In the genomic region with DNA sequence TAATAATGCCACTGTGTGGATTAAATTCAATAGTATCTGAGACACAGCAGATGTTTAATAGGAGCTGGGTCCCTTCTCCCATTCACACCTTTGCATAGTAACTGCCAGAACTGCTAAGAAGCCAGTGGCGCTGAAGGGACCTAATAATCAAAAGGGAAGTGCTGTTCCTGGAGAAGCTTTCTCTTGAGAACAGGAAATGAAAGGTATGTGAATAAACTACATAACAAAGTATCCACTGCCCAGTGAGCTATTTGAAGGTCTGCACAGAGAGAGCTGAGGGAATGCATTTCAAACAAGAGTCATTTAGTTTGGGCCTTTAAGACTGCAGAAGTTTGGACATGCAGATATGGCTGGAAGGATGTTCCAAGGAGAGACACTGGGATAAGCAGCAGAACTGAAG, we compare ENCODE assay signal across 18 cellular contexts. TPM values are rescaled to one million over a fixed set of nuclear protein-coding genes. Genes with fewer than 3 reads are reported as not detected.
DNase-seq lines count a peak whose midpoint lies in the region; ATAC-seq, FAIRE-seq and TF ChIP-seq lines count a peak whose summit lies in the region.
"Had no signal": no experiment of that assay in that cellular context is flagged by ENCODE, and none has a peak within 500 bp of the region (broad histone marks: within the 10 kb centered on the region; RNA-seq: fewer than 3 reads in every experiment).

No MANE protein-coding gene starts in this region.

- no peaks in the 10 kb centered on the region for H3K27me3 Mint-ChIP-seq in activated T-cell treated with anti-CD3 and anti-CD28 coated beads, Interleukin-2, amount 50 U/mL, for 24 hours
- H3K27me3 Mint-ChIP-seq: B cell had no signal

- H3K4me3 Mint-ChIP-seq in activated T-cell treated with anti-CD3 and anti-CD28 coated beads, Interleukin-2, amount 50 U/mL, for 24 hours: no peak overlapping the region
- H3K4me3 Mint-ChIP-seq: B cell had no signal

- FAIRE-seq in K562 (lab: Jason Lieb, UNC): no peak
- FAIRE-seq: G401.6, RCC 7860 had no signal

- H3K36me3 ChIP-seq in K562 (ENCODE audit: control insufficient read depth, insufficient read depth, low read length) (peaks cover 44% of the 10 kb centered on the region), left ventricle myocardium inferior (peaks cover 11% of the 10 kb centered on the region)

- no peaks in the 10 kb centered on the region for H3K9me1 ChIP-seq in K562 (ENCODE audit: control insufficient read depth, insufficient read depth, low read length)

- H3K27me3 ChIP-seq in K562 (ENCODE audit: control insufficient read depth in 2 of 2, insufficient read depth in 2 of 2, low read length in 2 of 2): no peaks in the 10 kb centered on the region
- no peaks in the 10 kb centered on the region for H3K27me3 ChIP-seq in left ventricle myocardium inferior (ENCODE audit: low read depth)

- POLR2A ChIA-PET in K562 (lab: Yijun Ruan, JAX): interaction anchor here (0.6 kb wide), 1 partner anchor 50 kb away, joined by 4 read pairs; no protein-coding TSS in a partner anchor

- peak overlapping the region; percentile 99 for H3K27ac ChIP-seq in K562 (ENCODE audit: extremely low read depth, low read depth, low read length)
- H3K27ac ChIP-seq in left ventricle myocardium inferior (replicated peaks): no peak overlapping the region
- H3K27ac ChIP-seq: GM23248 had no signal

- no peak for TF ChIP-seq EP300 in K562 (IDR thresholded peaks at IDR 0.05; ENCODE audit: low read length)

- BruUV-seq in K562 (replicated peaks; lab: Mats Ljungman, UMichigan): no TSS peak

- no peaks in the 10 kb centered on the region for H3K36me3 Mint-ChIP-seq in activated T-cell treated with anti-CD3 and anti-CD28 coated beads, Interleukin-2, amount 50 U/mL, for 24 hours (ENCODE audit: low read depth)

- H4K20me1 ChIP-seq in K562 (replicated peaks; ENCODE audit: control insufficient read depth, insufficient read depth, low read length): no peaks in the 10 kb centered on the region

- no peak overlapping the region; the same call in 1 of the 2 replicates for H2AFZ ChIP-seq in K562 (ENCODE audit: low read depth, low read length)
- H2AFZ ChIP-seq: GM23248 had no signal

- no peak for TF ChIP-seq CTCF in K562 (IDR thresholded peaks at IDR 0.05 in 2 of 3, conservative IDR thresholded peaks at IDR 0.05 in 1 of 3; ENCODE audit: insufficient read depth in 2 of 3, low read depth in 1 of 3, low read length in 3 of 3)
- TF ChIP-seq CTCF in left ventricle myocardium inferior (IDR thresholded peaks at IDR 0.05; ENCODE audit: borderline replicate concordance): no peak

- TF ChIP-seq RAD21 in K562 (CRISPR knock-in tag; conservative IDR thresholded peaks at IDR 0.05 in 1 of 2, IDR thresholded peaks at IDR 0.05 in 1 of 2): no peak

- H3K79me2 ChIP-seq in K562 (ENCODE audit: control insufficient read depth, insufficient read depth, low read length): peaks cover 30% of the 10 kb centered on the region

- H3K4me3 ChIP-seq in K562 (no peak overlapping the region), left ventricle myocardium inferior (no peak overlapping the region)
- H3K4me3 ChIP-seq: GM23248 had no signal

- CTCF ChIA-PET in K562 (lab: Yijun Ruan, JAX; ENCODE audit: low intra/inter-chr PET ratio): no interaction called here

- in situ Hi-C loops in K562 (cut with MboI): no loop called here

- H3K4me1 ChIP-seq in K562 (replicated peaks in 1 of 2; ENCODE audit: control insufficient read depth in 2 of 2, insufficient read depth in 2 of 2, low read length in 2 of 2) (peaks cover 13 to 35% of the 10 kb centered on the region in 2 experiments; a peak in 4 of 5 replicates), left ventricle myocardium inferior (no peaks in the 10 kb centered on the region)

- H3K4me2 ChIP-seq in K562 (ENCODE audit: insufficient read depth, low read length): peak overlapping the region; percentile 74

- no peak for TF ChIP-seq POLR2A in K562 (conservative IDR thresholded peaks at IDR 0.05)

- DNase-seq in activated T-cell treated with anti-CD3 and anti-CD28 coated beads, Interleukin-2, amount 50 U/mL, for 24 hours: no peak
- DNase-seq in activated T-cell treated with anti-CD3 and anti-CD28 coated beads, Interleukin-2, amount 50 U/mL, for 1 hour: no peak
- DNase-seq in K562 (ENCODE audit: extremely low read depth in 1 of 4, low spot score in 3 of 4) (peak in 1 of 4 experiments; percentile 18), left colon (no peak), putamen (ENCODE audit: low spot score) (no peak), left ventricle myocardium inferior (no peak), NCI-H446 treated with DMSO at 0.1 percent for 48 hours (lab: John Stamatoyannopoulos, UW) (no peak)
- DNase-seq: GM23248; MM.1S; NCI-H510A; NK-92 treated with Interleukin-12 subunit alpha and Interleukin-12 subunit beta, amount 100 ng/mL, for 24 hours; SHP77 had no signal

- H3K9me3 ChIP-seq in K562 (replicated peaks; ENCODE audit: control insufficient read depth, insufficient read depth, low read depth, low read length): peaks cover 17% of the 10 kb centered on the region
- H3K9me3 ChIP-seq in left ventricle myocardium inferior (replicated peaks): peaks cover 12% of the 10 kb centered on the region

- H3K4me1 Mint-ChIP-seq in activated T-cell treated with anti-CD3 and anti-CD28 coated beads, Interleukin-2, amount 50 U/mL, for 24 hours (ENCODE audit: low read depth): no peaks in the 10 kb centered on the region
- H3K4me1 Mint-ChIP-seq: B cell had no signal

- no peak; the same call in 2 of the 3 replicates for ATAC-seq in K562
- ATAC-seq in left colon: peak; percentile 43
- ATAC-seq in HG03354 (IDR thresholded peaks at IDR 0.05; ENCODE audit: poor library complexity, severe bottlenecking, unreplicated experiment): no peak
- ATAC-seq: HCT116, SK-N-SH treated with all-trans-retinoic acid at 6 μM for 48 hours had no signal

- intact Hi-C loops in K562 (cut with micrococcal nuclease): loop anchor here (5.0 kb wide), 1 partner anchor 94 kb away; no protein-coding TSS in a partner anchor
- intact Hi-C loops in left colon (cut with DNase I, micrococcal nuclease): no loop called here
- intact Hi-C loops in left ventricle myocardium inferior (cut with micrococcal nuclease): no loop called here

- H3K9me3 Mint-ChIP-seq in activated T-cell treated with anti-CD3 and anti-CD28 coated beads, Interleukin-2, amount 50 U/mL, for 24 hours: peaks cover 6% of the 10 kb centered on the region

- peak overlapping the region; percentile 10 for H3K27ac Mint-ChIP-seq in activated T-cell treated with anti-CD3 and anti-CD28 coated beads, Interleukin-2, amount 50 U/mL, for 24 hours
- H3K27ac Mint-ChIP-seq: B cell had no signal

- WGBS in K562 (ENCODE audit: insufficient coverage, low coverage, missing lambda C conversion rate): 33% methylated on average over 1 of the region's 1 CpG

- peak overlapping the region in 1 of 2 experiments; percentile 65; a peak in 3 of 4 replicates for H3K9ac ChIP-seq in K562 (ENCODE audit: insufficient read depth in 1 of 2, low read depth in 2 of 2, low read length in 2 of 2)
- H3K9ac ChIP-seq: GM23248 had no signal

TF ChIP-seq in K562, 482 proteins besides CTCF, POLR2A, EP300 and RAD21:
- TF ChIP-seq DDX20 (tag; IDR thresholded peaks at IDR 0.05; ENCODE audit: low read depth): no peak
- TF ChIP-seq SMARCA5 (IDR thresholded peaks at IDR 0.05): no peak
- no peak for TF ChIP-seq BMI1 (IDR thresholded peaks at IDR 0.05; ENCODE audit: low read length)
- peak; percentile 74; the same call in 1 of the 2 replicates for TF ChIP-seq SPI1 (IDR thresholded peaks at IDR 0.05; ENCODE audit: borderline replicate concordance, low read depth, low read length)
- no peak for TF ChIP-seq MCM3 (IDR thresholded peaks at IDR 0.05)

RNA-seq across cellular contexts. Expression of a gene that starts 56.1 kb away (rescaled TPM):
- total RNA-seq in K562 (2011; cell fraction: chromatin; rRNA removed; ENCODE audit: low replicate concordance): 91.0 and 238 TPM in 2 replicates
- total RNA-seq in K562 (2011; cell fraction: nucleolus; rRNA removed): 47.0 and 55.5 TPM in 2 replicates
- total RNA-seq in K562 (2011; cell fraction: nucleoplasm; rRNA removed): 117 and 146 TPM in 2 replicates
- 34.5 and 35.6 TPM in 2 replicates for total RNA-seq in K562 (2014; rRNA removed)
- total RNA-seq in K562 (2014; rRNA removed; fragmentation: Illumina TruSeq; extraction: Trizol): 41.5 and 45.6 TPM in 2 replicates
- 44.0 and 46.1 TPM in 2 replicates for total RNA-seq in K562 (2015; rRNA removed; fragmentation: Illumina TruSeq; extraction: Trizol)
- total RNA-seq in K562 (2021): 33.8 and 34.4 TPM in 2 replicates
- 34.0 and 48.0 TPM in 2 replicates for polyA plus RNA-seq in K562 (2011; rRNA removed)
- 43.3 and 78.7 TPM in 2 replicates for polyA plus RNA-seq in K562 (2011; cell fraction: cytosol; rRNA removed)
- polyA plus RNA-seq in K562 (2011; cell fraction: nucleus; rRNA removed): 50.1 and 51.6 TPM in 2 replicates
- 19.8 and 24.3 TPM in 2 replicates for polyA plus RNA-seq in K562 (2012)
- 31.0 and 34.1 TPM in 2 replicates for polyA plus RNA-seq in K562 (2014; fragmentation: Illumina TruSeq; extraction: Trizol)
- polyA plus RNA-seq in K562 (2014; fragmentation: Nextera tagmentation; extraction: Ambion mirVana): 10 to 100 TPM; 15.2 to 18.2 TPM
- polyA plus RNA-seq in K562 (2014; rRNA removed): 25.5 and 28.3 TPM in 2 replicates
- 120 and 125 TPM in 2 replicates for polyA minus RNA-seq in K562 (2011; rRNA and poly(A)+ RNA removed)
- 32.9 and 46.0 TPM in 2 replicates for polyA minus RNA-seq in K562 (2011; cell fraction: cytosol; rRNA and poly(A)+ RNA removed)
- 80.1 and 122 TPM in 2 replicates for polyA minus RNA-seq in K562 (2011; cell fraction: nucleus; rRNA and poly(A)+ RNA removed)
- 10 to 100 TPM; 46.5 to 48.0 TPM for total RNA-seq in left colon
- total RNA-seq in left ventricle myocardium inferior: 60.0 TPM
